ENCODE assay signal across 8 cellular contexts in genomic region chr7:16753932-16754571, GRCh38. TPM values are rescaled to one million over a fixed set of nuclear protein-coding genes. Genes with fewer than 3 reads are reported as not detected.
DNase-seq lines count a peak whose midpoint lies in the region; ATAC-seq lines count a peak whose summit lies in the region.

No MANE protein-coding gene starts in this region.

- DNase-seq in activated CD4-positive, alpha-beta T cell treated with anti-CD3 and anti-CD28 coated beads for 48 hours = peak; percentile 17
- no peak for DNase-seq in activated CD4-positive, alpha-beta T cell treated with anti-CD3 and anti-CD28 coated beads, Interleukin-2, amount 50 U/mL, for 1 hour
- DNase-seq in RPMI8226 = peak; percentile 50
- no peak for DNase-seq in central memory CD8-positive, alpha-beta T cell (ENCODE audit: low spot score in 2 of 2)
- DNase-seq in left colon = peak in 1 of 2 donors; percentile 70
- peak; percentile 34 for DNase-seq in stimulated activated naive CD8-positive, alpha-beta T cell treated with anti-CD3 and anti-CD28 coated beads, Interleukin-15, Interleukin-2, amounts not matched to agents 100 U/mL and 50 U/mL, for 24 hours
- DNase-seq in foreskin melanocyte = no peak

- peak overlapping the region; percentile 83 for H3K4me3 Mint-ChIP-seq in central memory CD8-positive, alpha-beta T cell

- no peaks in the 10 kb centered on the region for H3K9me3 Mint-ChIP-seq in central memory CD8-positive, alpha-beta T cell

- H3K4me1 Mint-ChIP-seq in central memory CD8-positive, alpha-beta T cell = peaks cover 11% of the 10 kb centered on the region

- intact Hi-C loops in left colon (cut with DNase I, micrococcal nuclease) = no loop called here

- no peaks in the 10 kb centered on the region for H3K36me3 Mint-ChIP-seq in central memory CD8-positive, alpha-beta T cell (ENCODE audit: insufficient read depth)

- peak; percentile 31 for ATAC-seq in HG03159 (IDR thresholded peaks at IDR 0.05; ENCODE audit: unreplicated experiment)
- ATAC-seq in central memory CD8-positive, alpha-beta T cell (replicated peaks; ENCODE audit: extremely low read depth, poor library complexity, severe bottlenecking) = peak; percentile 22
- peak; percentile 41 for ATAC-seq in left colon
- peak; percentile 42 for ATAC-seq in stimulated activated naive CD8-positive, alpha-beta T cell treated with anti-CD3 and anti-CD28 coated beads, Interleukin-15, Interleukin-2, amounts not matched to agents 100 U/mL and 50 U/mL, for 24 hours

- H3K27ac Mint-ChIP-seq in central memory CD8-positive, alpha-beta T cell (ENCODE audit: low read depth) = no peak overlapping the region

- peaks cover 46% of the 10 kb centered on the region for H3K27me3 Mint-ChIP-seq in central memory CD8-positive, alpha-beta T cell

RNA-seq across cellular contexts. Expression of gene TSPAN13, which starts 0.5 kb away (rescaled TPM):
- 10 to 100 TPM; 79.5 to 97.7 TPM for total RNA-seq in left colon

RNA-seq across cellular contexts. Expression of gene AGR2, which starts 50.7 kb away (rescaled TPM):
- 1,000 to 10,000 TPM in 1 of 2 donors, 100 to 1,000 TPM in 1; 725 to 1,046 TPM for total RNA-seq in left colon

Comparison
In these comparisons a context has a peak if more than half of its experiments do, and no peak if none do; other contexts are left out.
1. DNase-seq: peak in activated CD4-positive, alpha-beta T cell treated with anti-CD3 and anti-CD28 coated beads for 48 hours (single experiment), RPMI8226 (single experiment) and stimulated activated naive CD8-positive, alpha-beta T cell treated with anti-CD3 and anti-CD28 coated beads, Interleukin-15, Interleukin-2, amounts not matched to agents 100 U/mL and 50 U/mL, for 24 hours (single experiment); none in activated CD4-positive, alpha-beta T cell treated with anti-CD3 and anti-CD28 coated beads, Interleukin-2, amount 50 U/mL, for 1 hour (single experiment), central memory CD8-positive, alpha-beta T cell (0 of 2) and foreskin melanocyte (single experiment).
2. Peak in every context shown above with its lines, with median percentiles within 50 percentile points of each other: ATAC-seq.